ENCODE assay signal across 1 cellular context in genomic region chr4:91636083-91636482, GRCh38.
TF ChIP-seq lines count a peak whose summit lies in the region.

No MANE protein-coding gene starts in this region.

TF ChIP-seq in H1, 55 proteins besides CTCF, POLR2A, EP300 and RAD21:
- no peak for TF ChIP-seq GTF2F1 (IDR thresholded peaks at IDR 0.05; ENCODE audit: borderline replicate concordance, low read depth, low read length)
- no peak for TF ChIP-seq ZNF274 (IDR thresholded peaks at IDR 0.05; ENCODE audit: borderline replicate concordance, extremely low read depth, low read length)
- no peak for TF ChIP-seq GABPA (IDR thresholded peaks at IDR 0.05; ENCODE audit: borderline replicate concordance, insufficient read depth, low read length)
- no peak for TF ChIP-seq PHF8 (conservative IDR thresholded peaks at IDR 0.05; ENCODE audit: low read depth, low read length)
- no peak for TF ChIP-seq SP1 (IDR thresholded peaks at IDR 0.05; ENCODE audit: low read depth, low read length)
- TF ChIP-seq POLR2AphosphoS5 (IDR thresholded peaks at IDR 0.05; ENCODE audit: low read depth, low read length) = no peak
- TF ChIP-seq ATF3 (IDR thresholded peaks at IDR 0.05; ENCODE audit: insufficient read depth, low read depth, low read length) = no peak
- TF ChIP-seq BCL11A (IDR thresholded peaks at IDR 0.05; ENCODE audit: low read depth in 2 of 2, low read length in 2 of 2) = no peak
- TF ChIP-seq RFX5 (IDR thresholded peaks at IDR 0.05; ENCODE audit: borderline replicate concordance, low read depth, low read length) = no peak
- no peak for TF ChIP-seq KDM1A (IDR thresholded peaks at IDR 0.05; ENCODE audit: borderline replicate concordance, low read length)
- no peak for TF ChIP-seq KDM4A (IDR thresholded peaks at IDR 0.05; ENCODE audit: low read depth, low read length, severe bottlenecking)
- TF ChIP-seq SIN3A (conservative IDR thresholded peaks at IDR 0.05 in 1 of 2, IDR thresholded peaks at IDR 0.05 in 1 of 2; ENCODE audit: low read depth in 1 of 2, low read length in 2 of 2) = no peak
- TF ChIP-seq POU5F1 (IDR thresholded peaks at IDR 0.05; ENCODE audit: low read depth, low read length) = no peak
- TF ChIP-seq RBBP5 (IDR thresholded peaks at IDR 0.05; ENCODE audit: borderline replicate concordance, low read depth, low read length) = no peak
- TF ChIP-seq HDAC2 (IDR thresholded peaks at IDR 0.05; ENCODE audit: borderline replicate concordance in 1 of 2, low read depth in 2 of 2, low read length in 2 of 2) = no peak
- no peak for TF ChIP-seq SUZ12 (IDR thresholded peaks at IDR 0.05; ENCODE audit: low read length)
- no peak for TF ChIP-seq BRCA1 (IDR thresholded peaks at IDR 0.05; ENCODE audit: low read depth, low read length)
- no peak for TF ChIP-seq CBX5 (IDR thresholded peaks at IDR 0.05; ENCODE audit: low read depth, low read length)
